In the genomic region with DNA sequence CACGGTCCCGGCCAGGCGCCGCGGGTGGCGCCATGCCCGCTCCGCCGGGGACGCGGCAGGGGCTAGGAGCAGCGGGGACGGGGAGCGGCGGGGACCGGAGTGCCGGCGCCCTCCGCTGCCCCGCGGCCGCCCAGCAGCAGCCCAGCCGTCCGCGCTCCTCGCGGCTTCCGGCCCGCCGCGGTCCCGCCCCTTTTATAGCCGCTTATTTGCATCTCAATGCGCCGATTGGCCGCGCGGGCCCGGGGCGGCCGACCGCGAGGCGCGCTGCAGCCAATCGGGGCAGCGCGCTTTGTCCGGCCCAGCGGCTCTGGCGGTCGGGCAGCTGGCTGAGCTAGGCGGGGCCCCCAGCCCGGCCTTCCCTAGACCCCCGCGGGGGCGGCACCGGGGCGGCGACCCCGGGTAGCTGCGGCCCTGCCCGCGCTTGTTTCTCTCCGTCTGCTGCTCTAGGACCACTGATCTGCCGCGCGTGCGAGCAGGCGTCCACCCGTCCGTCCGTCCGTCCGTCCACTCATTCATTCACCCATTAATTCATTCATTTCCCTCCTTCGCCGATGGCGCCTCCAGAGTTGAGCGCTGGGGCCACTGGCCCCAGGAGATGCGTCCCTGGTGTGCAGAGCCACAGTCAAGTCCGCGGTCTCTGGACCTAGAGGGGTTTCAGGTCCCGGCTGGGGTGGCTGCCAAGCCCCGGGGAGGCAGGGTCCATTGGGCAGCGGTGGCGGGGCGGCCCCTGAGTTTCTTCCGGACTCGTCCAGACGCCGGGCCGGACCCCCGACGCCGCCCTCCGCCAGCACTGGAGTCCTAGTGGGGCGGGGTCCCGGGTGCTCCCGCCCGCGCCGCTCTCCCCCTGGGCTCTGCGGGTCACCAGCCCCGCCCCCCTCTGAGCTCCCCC, we compare ENCODE assay signal across 8 cellular contexts. TPM values are rescaled to one million over a fixed set of nuclear protein-coding genes. Genes with fewer than 3 reads are reported as not detected.
DNase-seq lines count a peak whose midpoint lies in the region; ATAC-seq and TF ChIP-seq lines count a peak whose summit lies in the region.

Gene HES6, minus strand, starts transcription at position 167 of the 889 bp plus-strand sequence. Its CDS starts 133 bp downstream, at position 34.

- CTCF ChIA-PET in PC-3 (lab: Charles Lee) = interaction anchor here (0.7 kb wide), 1 partner anchor 157 kb away, joined by 3 read pairs; no protein-coding TSS in a partner anchor
- CTCF ChIA-PET in naive thymus-derived CD4-positive, alpha-beta T cell (lab: Charles Lee) = interaction anchor here (1.1 kb wide), 1 partner anchor 555 kb away, joined by 3 read pairs; no protein-coding TSS in a partner anchor

- H3K4me2 ChIP-seq in PC-3 (ENCODE audit: low read length) = peak within 1 kb of the TSS; percentile 91

- H3F3A ChIP-seq in PC-3 (ENCODE audit: low read length, unreplicated experiment) = no peaks in the 10 kb centered on the region

- no peaks in the 10 kb centered on the region for H3K9me3 ChIP-seq in PC-3 (ENCODE audit: low read length)
- no peaks in the 10 kb centered on the region for H3K9me3 ChIP-seq in naive thymus-derived CD4-positive, alpha-beta T cell (ENCODE audit: control insufficient read depth in 2 of 3, low read length in 3 of 3)

- H3K27me3 ChIP-seq in PC-3 (ENCODE audit: low read length) = no peaks in the 10 kb centered on the region
- H3K27me3 ChIP-seq in naive thymus-derived CD4-positive, alpha-beta T cell (ENCODE audit: control insufficient read depth in 2 of 2, insufficient read depth in 2 of 2, low read length in 2 of 2) = peaks cover 0 to 16% of the 10 kb centered on the region in 2 donors

- H3K27me3 Mint-ChIP-seq in IgD-negative memory B cell = peaks cover 15% of the 10 kb centered on the region
- H3K27me3 Mint-ChIP-seq in activated T-cell treated with anti-CD3 and anti-CD28 coated beads, Interleukin-2, amount 50 U/mL, for 4 hours (ENCODE audit: low read depth) = peaks cover 17% of the 10 kb centered on the region
- H3K27me3 Mint-ChIP-seq in naive thymus-derived CD4-positive, alpha-beta T cell = peaks cover 11 to 49% (median 13%) of the 10 kb centered on the region in 5 donors

- H3K4me1 ChIP-seq in PC-3 (ENCODE audit: insufficient read depth, low read length) = peaks cover 4% of the 10 kb centered on the region; the same call in 1 of the 2 replicates
- H3K4me1 ChIP-seq in naive thymus-derived CD4-positive, alpha-beta T cell (ENCODE audit: control insufficient read depth in 2 of 2, insufficient read depth in 2 of 2, low read length in 2 of 2) = peaks cover 0 to 4% of the 10 kb centered on the region in 2 donors

- H3K4me3 ChIP-seq in PC-3 (ENCODE audit: low read length) = peak within 1 kb of the TSS; percentile 70
- H3K4me3 ChIP-seq in naive thymus-derived CD4-positive, alpha-beta T cell (ENCODE audit: low read length) = peak within 1 kb of the TSS; percentile 59

- intact Hi-C loops in PC-3 (cut with micrococcal nuclease) = no loop called here
- intact Hi-C loops in naive thymus-derived CD4-positive, alpha-beta T cell (cut with micrococcal nuclease) = loop anchor here (1.0 to 2.0 kb wide), 4 partner anchors 9 to 48 kb away; partner anchors contain the start of genes ILKAP (in 1 of the 2) and PER2 (in 1 of the 2)

- no peaks in the 10 kb centered on the region for H3K9me2 ChIP-seq in PC-3 (replicated peaks; ENCODE audit: low read length)

- H3K4me1 Mint-ChIP-seq in IgD-negative memory B cell = peaks cover 0 to 5% (median 2%) of the 10 kb centered on the region in 3 donors
- peaks cover 6% of the 10 kb centered on the region for H3K4me1 Mint-ChIP-seq in activated T-cell treated with anti-CD3 and anti-CD28 coated beads, Interleukin-2, amount 50 U/mL, for 4 hours (ENCODE audit: low read depth)
- H3K4me1 Mint-ChIP-seq in naive thymus-derived CD4-positive, alpha-beta T cell = peaks cover 2 to 17% (median 8%) of the 10 kb centered on the region in 7 donors

- H3K27ac Mint-ChIP-seq in IgD-negative memory B cell = peak within 1 kb of the TSS in 2 of 3 donors; percentile 91 to 93
- H3K27ac Mint-ChIP-seq in naive thymus-derived CD4-positive, alpha-beta T cell = peak within 1 kb of the TSS in 6 of 9 donors; percentile 28 to 86 (median 80)

- DNase-seq in DMS114 treated with DMSO at 0.1 percent for 48 hours (lab: John Stamatoyannopoulos, UW; ENCODE audit: unreplicated experiment) (peak; percentile 68), PC-3 (peak; percentile 89), fibroblast of gingiva (ENCODE audit: low read depth) (peak; percentile 78)
- DNase-seq in activated T-cell treated with anti-CD3 and anti-CD28 coated beads, Interleukin-2, amount 50 U/mL, for 4 hours = peak; percentile 51
- peak; percentile 50 to 84 (median 61) for DNase-seq in naive thymus-derived CD4-positive, alpha-beta T cell
- DNase-seq in stimulated activated CD8-positive, alpha-beta memory T cell treated with anti-CD3 and anti-CD28 coated beads, Interleukin-7, amount 100 ng/mL, for 48 hours (ENCODE audit: extremely low read depth in 1 of 2, low read depth in 1 of 2) = peak; percentile 55 to 66

- peak within 1 kb of the TSS; percentile 86 to 93 (median 88) for H3K4me3 Mint-ChIP-seq in IgD-negative memory B cell
- peak within 1 kb of the TSS; percentile 82 for H3K4me3 Mint-ChIP-seq in activated T-cell treated with anti-CD3 and anti-CD28 coated beads, Interleukin-2, amount 50 U/mL, for 4 hours
- peak within 1 kb of the TSS; percentile 88 to 98 (median 94) for H3K4me3 Mint-ChIP-seq in naive thymus-derived CD4-positive, alpha-beta T cell

- peak; percentile 90 for ATAC-seq in GM21529 (IDR thresholded peaks at IDR 0.05; ENCODE audit: unreplicated experiment)
- ATAC-seq in PC-3 = peak; percentile 87
- ATAC-seq in activated T-cell treated with anti-CD3 and anti-CD28 coated beads, Interleukin-2, amount 50 U/mL, for 4 hours = peak; percentile 87 to 92
- ATAC-seq in naive thymus-derived CD4-positive, alpha-beta T cell = peak; percentile 90

- H3K36me3 Mint-ChIP-seq in IgD-negative memory B cell = peaks cover 4% of the 10 kb centered on the region
- H3K36me3 Mint-ChIP-seq in activated T-cell treated with anti-CD3 and anti-CD28 coated beads, Interleukin-2, amount 50 U/mL, for 4 hours (ENCODE audit: insufficient read depth) = peaks cover 7% of the 10 kb centered on the region
- H3K36me3 Mint-ChIP-seq in naive thymus-derived CD4-positive, alpha-beta T cell = peaks cover 0 to 6% (median 2%) of the 10 kb centered on the region in 5 donors

- BruUV-seq in PC-3 (replicated peaks; lab: Mats Ljungman, UMichigan) = no TSS peak

- H2AFZ ChIP-seq in PC-3 (ENCODE audit: low read length) = peak within 1 kb of the TSS; percentile 84

- no peaks in the 10 kb centered on the region for H3K36me3 ChIP-seq in PC-3 (ENCODE audit: low read depth, low read length)
- H3K36me3 ChIP-seq in naive thymus-derived CD4-positive, alpha-beta T cell (ENCODE audit: control insufficient read depth in 2 of 3, insufficient read depth in 3 of 3, low read length in 3 of 3) = peaks cover 0 to 1% (median 0%) of the 10 kb centered on the region in 3 experiments

- no peaks in the 10 kb centered on the region for H3K79me2 ChIP-seq in PC-3 (ENCODE audit: low read length)

- no peaks in the 10 kb centered on the region for H4K20me1 ChIP-seq in PC-3 (ENCODE audit: low read length)

- H3K27ac ChIP-seq in PC-3 (ENCODE audit: low read length) = no peak within 1 kb of the TSS
- H3K27ac ChIP-seq in naive thymus-derived CD4-positive, alpha-beta T cell (ENCODE audit: low read depth, low read length) = no peak within 1 kb of the TSS

- POLR2A ChIA-PET in PC-3 (lab: Charles Lee; ENCODE audit: unreplicated experiment) = interaction anchor here (1.1 kb wide), 1 partner anchor 179 kb away, joined by 18 read pairs; the partner anchor contains the start of gene SCLY
- POLR2A ChIA-PET in naive thymus-derived CD4-positive, alpha-beta T cell (lab: Charles Lee) = interaction anchor here (1.6 kb wide), 1 partner anchor 48 kb away, joined by 3 read pairs; the partner anchor contains the start of gene PER2

- H3K9ac ChIP-seq in PC-3 (ENCODE audit: low read length) = no peak within 1 kb of the TSS

- TF ChIP-seq CTCF in PC-3 (conservative IDR thresholded peaks at IDR 0.05; ENCODE audit: low read depth, low read length) = no peak

- no peaks in the 10 kb centered on the region for H3K9me3 Mint-ChIP-seq in IgD-negative memory B cell
- no peaks in the 10 kb centered on the region for H3K9me3 Mint-ChIP-seq in activated T-cell treated with anti-CD3 and anti-CD28 coated beads, Interleukin-2, amount 50 U/mL, for 4 hours
- H3K9me3 Mint-ChIP-seq in naive thymus-derived CD4-positive, alpha-beta T cell = peaks cover 0 to 2% (median 0%) of the 10 kb centered on the region in 11 donors

RNA-seq across cellular contexts. Expression of gene HES6, which starts in this region (rescaled TPM):
- polyA plus RNA-seq in IgD-negative memory B cell = 3.3 TPM
- total RNA-seq in PC-3 (2014; rRNA removed) = 9.8 and 19.6 TPM in 2 replicates
- total RNA-seq in activated T-cell treated with anti-CD3 and anti-CD28 coated beads, Interleukin-2, amount 50 U/mL, for 4 hours = 1 to 10 TPM; 5.9 to 9.1 (median 8.0) TPM
- total RNA-seq in naive thymus-derived CD4-positive, alpha-beta T cell = 1 to 10 TPM in 4 of 5 experiments, under 1 TPM in 1; 0.73 to 2.7 (median 2.4) TPM
- polyA plus RNA-seq in naive thymus-derived CD4-positive, alpha-beta T cell = 1 to 10 TPM in 1 of 2 donors, under 1 TPM in 1; 0.61 to 1.3 TPM
